17 cellular contexts compared by ENCODE assay signal in the genomic region with DNA sequence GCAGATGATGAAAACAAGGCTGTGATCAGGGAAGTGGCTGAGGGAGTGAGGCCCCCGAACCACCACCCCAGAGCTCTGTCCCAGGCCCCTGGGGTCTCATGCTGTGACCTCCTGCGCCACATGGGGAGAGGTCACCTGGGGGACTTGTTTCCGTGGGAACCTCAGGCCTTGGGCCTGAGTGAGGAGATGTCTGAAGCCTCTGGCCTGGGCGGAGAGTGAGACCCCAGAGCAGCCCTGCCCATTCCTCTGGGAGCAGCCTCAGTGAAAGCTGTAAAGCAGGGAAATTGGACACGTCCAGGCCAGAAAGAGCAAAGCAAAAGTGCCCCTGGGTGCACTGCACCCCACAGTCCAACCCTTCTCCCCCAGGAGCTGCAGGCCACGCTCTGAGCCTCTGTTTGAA. TPM values are rescaled to one million over a fixed set of nuclear protein-coding genes. Genes with fewer than 3 reads are reported as not detected.
DNase-seq lines count a peak whose midpoint lies in the region; ATAC-seq, FAIRE-seq and TF ChIP-seq lines count a peak whose summit lies in the region.
"Had no signal": no experiment of that assay in that cellular context is flagged by ENCODE, and none has a peak within 500 bp of the region (broad histone marks: within the 10 kb centered on the region; RNA-seq: fewer than 3 reads in every experiment).

No MANE protein-coding gene starts in this region.

- ATAC-seq in Right ventricle myocardium superior (ENCODE audit: poor library complexity) (no peak), left ventricle myocardium superior (no peak), aorta (ENCODE audit: low FRiP score) (no peak)
- ATAC-seq: CD8-positive, alpha-beta T cell had no signal

- intact Hi-C loops in Right ventricle myocardium superior (cut with DNase I): no loop called here
- intact Hi-C loops in left ventricle myocardium superior (cut with micrococcal nuclease): no loop called here
- intact Hi-C loops in kidney (cut with DNase I): no loop called here
- intact Hi-C loops in posterior vena cava (cut with DNase I): no loop called here
- intact Hi-C loops in aorta (cut with DNase I): no loop called here
- intact Hi-C loops in transverse colon (cut with DNase I; ENCODE audit: low total_unique reads): no loop called here

- H3K9me3 ChIP-seq in kidney (ENCODE audit: control insufficient read depth in 1 of 2, low read length in 2 of 2): no peaks in the 10 kb centered on the region
- H3K9me3 ChIP-seq in aorta (ENCODE audit: control insufficient read depth, low read length): no peaks in the 10 kb centered on the region
- no peaks in the 10 kb centered on the region for H3K9me3 ChIP-seq in transverse colon

- H3K4me1 ChIP-seq in kidney (ENCODE audit: control insufficient read depth in 1 of 2, insufficient read depth in 1 of 2, low read depth in 1 of 2, low read length in 2 of 2) (no peaks in the 10 kb centered on the region), aorta (ENCODE audit: control insufficient read depth in 1 of 2, insufficient read depth in 2 of 2, low read length in 2 of 2) (no peaks in the 10 kb centered on the region), transverse colon (no peaks in the 10 kb centered on the region)

- H3K4me3 ChIP-seq in kidney (ENCODE audit: low read length in 2 of 2) (no peak overlapping the region), aorta (ENCODE audit: low read length in 2 of 2) (no peak overlapping the region), transverse colon (no peak overlapping the region)

- TF ChIP-seq POLR2A in GM12892 (IDR thresholded peaks at IDR 0.05; ENCODE audit: low read depth, low read length) (no peak), transverse colon (IDR thresholded peaks at IDR 0.05) (no peak)

- 72 to 77% methylated on average over 5 to 6 of the region's 6 CpGs for WGBS in aorta, 2 donors
- WGBS in transverse colon (ENCODE audit: low coverage in 1 of 2), 2 donors: 87% methylated on average over 6 of the region's 6 CpGs; no CpG with 5 or more reads in 1 of the 2 donors

- H3K27me3 ChIP-seq in aorta (ENCODE audit: control insufficient read depth in 1 of 2, insufficient read depth in 2 of 2, low read length in 1 of 2): no peaks in the 10 kb centered on the region
- H3K27me3 ChIP-seq in transverse colon: no peaks in the 10 kb centered on the region

- TF ChIP-seq EP300 in transverse colon (IDR thresholded peaks at IDR 0.05; ENCODE audit: low read depth): no peak

- in situ Hi-C loops in transverse colon (cut with MboI; ENCODE audit: low pct_ligation_motif_present in 1 of 4, low pct_unique_long_range_greater_than_20kb in 1 of 4, low sequenced_read_pairs in 3 of 4): no loop called here

- DNase-seq in Right ventricle myocardium superior (peak; percentile 13), left ventricle myocardium superior (no peak), kidney (peak; percentile 45), posterior vena cava (ENCODE audit: low spot score) (peak; percentile 45), aorta (peak; percentile 17 to 34), GM12892 (ENCODE audit: insufficient read length) (no peak), transverse colon (no peak)
- DNase-seq in activated naive CD4-positive, alpha-beta T cell treated with anti-CD3 and anti-CD28 coated beads, Interleukin-2, amount 50 U/mL, for 16 hours: no peak
- DNase-seq: 8988T; CD8-positive, alpha-beta T cell; COR-L47; GF-D8; HCEC 1CT; HFFc6 had no signal

- H3K9ac ChIP-seq in kidney (ENCODE audit: low read length in 2 of 2): no peak overlapping the region

- TF ChIP-seq CTCF in kidney (IDR thresholded peaks at IDR 0.05; ENCODE audit: borderline replicate concordance, extremely low read depth, insufficient read depth) (no peak), transverse colon (IDR thresholded peaks at IDR 0.05) (no peak)

- FAIRE-seq in kidney (lab: Jason Lieb, UNC) (no peak), GM12892 (lab: Jason Lieb, UNC) (no peak)
- FAIRE-seq: GM18507 had no signal

- H3K36me3 ChIP-seq in kidney (ENCODE audit: control insufficient read depth in 1 of 2, insufficient read depth in 2 of 2, low read length in 2 of 2) (no peaks in the 10 kb centered on the region), aorta (ENCODE audit: control insufficient read depth in 1 of 2, insufficient read depth in 2 of 2, low read length in 1 of 2) (no peaks in the 10 kb centered on the region), transverse colon (no peaks in the 10 kb centered on the region)

- H3K27ac ChIP-seq in kidney (ENCODE audit: low read depth in 2 of 2, low read length in 2 of 2) (no peak overlapping the region), aorta (ENCODE audit: low read depth in 1 of 2, low read length in 2 of 2) (no peak overlapping the region), transverse colon (no peak overlapping the region)
- H3K27ac ChIP-seq: C4-2B, HL-60 had no signal

RNA-seq across cellular contexts. Expression of a gene that starts 16.5 kb away (rescaled TPM):
- total RNA-seq in Right ventricle myocardium superior (4.3 TPM), left ventricle myocardium superior (4.9 TPM), kidney (16.1 TPM), posterior vena cava (1 to 10 TPM; 6.9 to 7.7 TPM), aorta (10 to 100 TPM in 1 of 2 donors, 1 to 10 TPM in 1; 7.8 to 15.1 TPM), transverse colon (10 to 100 TPM in 2 of 4 donors, 1 to 10 TPM in 2; 6.7 to 19.9 (median 10.5) TPM)
- polyA plus RNA-seq in kidney (ENCODE audit: insufficient read depth, low read depth, low replicate concordance) (2.9 TPM), aorta (1 to 10 TPM; 2.4 to 4.8 TPM)
- polyA plus RNA-seq in GM12892 (2012; ENCODE audit: missing spikeins): 4.7 TPM

RNA-seq across cellular contexts. Expression of a gene that starts 37.0 kb away (rescaled TPM):
- total RNA-seq in Right ventricle myocardium superior (21.2 TPM), left ventricle myocardium superior (18.5 TPM), kidney (28.1 TPM), posterior vena cava (10 to 100 TPM; 13.5 to 21.8 TPM), aorta (10 to 100 TPM; 17.1 to 36.2 TPM), transverse colon (10 to 100 TPM in 1 of 4 donors, 1 to 10 TPM in 2, under 1 TPM in 1; 1.00 to 25.4 (median 7.9) TPM)
- polyA plus RNA-seq in kidney (ENCODE audit: insufficient read depth, low read depth, low replicate concordance) (19.6 TPM), aorta (1 to 10 TPM; 5.5 to 6.6 TPM)
- 50.2 TPM for polyA plus RNA-seq in GM12892 (2012; ENCODE audit: missing spikeins)

Comparison
In these comparisons a context has a peak if more than half of its experiments do, and no peak if none do; other contexts are left out.
1. DNase-seq: peak in Right ventricle myocardium superior (single experiment), kidney (single experiment), posterior vena cava (single experiment) and aorta (2 of 2); none in left ventricle myocardium superior (single experiment), GM12892 (single experiment), transverse colon (single experiment) and activated naive CD4-positive, alpha-beta T cell treated with anti-CD3 and anti-CD28 coated beads, Interleukin-2, amount 50 U/mL, for 16 hours (single experiment).